17 cellular contexts compared by ENCODE assay signal in genomic region chr19:50861025-50861424, GRCh38. TPM values are rescaled to one million over a fixed set of nuclear protein-coding genes. Genes with fewer than 3 reads are reported as not detected.
DNase-seq lines count a peak whose midpoint lies in the region; ATAC-seq and TF ChIP-seq lines count a peak whose summit lies in the region.
"Had no signal": no experiment of that assay in that cellular context is flagged by ENCODE, and none has a peak within 500 bp of the region (broad histone marks: within the 10 kb centered on the region; RNA-seq: fewer than 3 reads in every experiment).

No MANE protein-coding gene starts in this region.

- H3K4me1 ChIP-seq in HEK293 (ENCODE audit: control insufficient read depth, insufficient read depth, low read length) = no peaks in the 10 kb centered on the region
- H3K4me1 ChIP-seq in RWPE2 (ENCODE audit: insufficient read depth, poor library complexity, severe bottlenecking) = no peaks in the 10 kb centered on the region
- H3K4me1 ChIP-seq: HAP-1 had no signal

- H3K36me3 ChIP-seq in HEK293 (ENCODE audit: control insufficient read depth in 2 of 2, insufficient read depth in 1 of 2, low read length in 2 of 2) (no peaks in the 10 kb centered on the region), RWPE2 (ENCODE audit: low read depth) (no peaks in the 10 kb centered on the region), brain microvascular endothelial cell (replicated peaks) (no peaks in the 10 kb centered on the region)
- H3K36me3 ChIP-seq: BLaER1, HAP-1 had no signal

- peak; percentile 23; the same call in 2 of the 3 replicates for ATAC-seq in RWPE2 (ENCODE audit: low read depth)
- ATAC-seq: GM12878 had no signal

- no peak overlapping the region for H3K27ac ChIP-seq in HEK293 (ENCODE audit: extremely low read depth, low read depth, low read length)
- H3K27ac ChIP-seq in RWPE2 (ENCODE audit: poor library complexity, severe bottlenecking) = no peak overlapping the region
- no peak overlapping the region for H3K27ac ChIP-seq in brain microvascular endothelial cell
- H3K27ac ChIP-seq: BLaER1 had no signal

- in situ Hi-C loops in brain microvascular endothelial cell (cut with HindIII; ENCODE audit: low pct_ligation_motif_present, low sequenced_read_pairs) = no loop called here

- intact Hi-C loops in posterior vena cava (cut with DNase I) = no loop called here

- H3K27me3 ChIP-seq in RWPE2 (ENCODE audit: insufficient read depth, poor library complexity, severe bottlenecking) (peaks cover 14% of the 10 kb centered on the region), brain microvascular endothelial cell (replicated peaks) (no peaks in the 10 kb centered on the region)
- H3K27me3 ChIP-seq: BLaER1 had no signal

- POLR2A ChIA-PET in HEK293 (lab: Yijun Ruan, JAX) = interaction anchor here (1.0 kb wide), 1 partner anchor 56 kb away, joined by 3 read pairs; no protein-coding TSS in a partner anchor

- H3K4me3 ChIP-seq in HEK293 (ENCODE audit: low read depth, low read length) (no peak overlapping the region), RWPE2 (ENCODE audit: severe bottlenecking) (no peak overlapping the region), epithelial cell of esophagus (ENCODE audit: low read length) (no peak overlapping the region), brain microvascular endothelial cell (ENCODE audit: low read depth, low read length) (no peak overlapping the region)
- H3K4me3 ChIP-seq: BLaER1, GM12878, HAP-1 had no signal

- no peaks in the 10 kb centered on the region for H3K9me3 ChIP-seq in HEK293 (ENCODE audit: control insufficient read depth, insufficient read depth, low read depth, low read length)
- H3K9me3 ChIP-seq in RWPE2 (ENCODE audit: severe bottlenecking) = no peaks in the 10 kb centered on the region
- H3K9me3 ChIP-seq: HAP-1 had no signal

- DNase-seq in RWPE2 (ENCODE audit: low spot score) (no peak), epithelial cell of esophagus (ENCODE audit: low read depth) (peak; percentile 7), posterior vena cava (ENCODE audit: low spot score) (no peak), brain microvascular endothelial cell (no peak)
- no peak for DNase-seq in activated CD4-positive, CD25-positive, alpha-beta regulatory T cell treated with anti-CD3 and anti-CD28 coated beads, Interleukin-2, amount 50 U/mL, for 72 hours
- DNase-seq: AML-193; Calu3; CD4-positive, CD25-positive, alpha-beta regulatory T cell; DMS 273 treated with DMSO at 0.1 percent for 48 hours; GOT3; HFFc6 had no signal

- CTCF ChIA-PET in HEK293 (lab: Yijun Ruan, JAX) = interaction anchor here (0.6 to 0.8 kb wide), 2 partner anchors 46 to 154 kb away, joined by 3 to 4 read pairs; no protein-coding TSS in a partner anchor

- TF ChIP-seq CTCF in HEK293 (tag by site-specific recombination; IDR thresholded peaks at IDR 0.05) (no peak), RWPE2 (IDR thresholded peaks at IDR 0.05; ENCODE audit: poor library complexity, severe bottlenecking) (no peak), epithelial cell of esophagus (IDR thresholded peaks at IDR 0.05; ENCODE audit: insufficient read depth, low read depth, low read length, missing control alignments) (no peak), brain microvascular endothelial cell (IDR thresholded peaks at IDR 0.05; ENCODE audit: low read depth, low read length, missing control alignments) (no peak)

TF ChIP-seq in HEK293, 187 proteins besides CTCF, POLR2A, EP300 and RAD21:
- TF ChIP-seq, protein P1, sequence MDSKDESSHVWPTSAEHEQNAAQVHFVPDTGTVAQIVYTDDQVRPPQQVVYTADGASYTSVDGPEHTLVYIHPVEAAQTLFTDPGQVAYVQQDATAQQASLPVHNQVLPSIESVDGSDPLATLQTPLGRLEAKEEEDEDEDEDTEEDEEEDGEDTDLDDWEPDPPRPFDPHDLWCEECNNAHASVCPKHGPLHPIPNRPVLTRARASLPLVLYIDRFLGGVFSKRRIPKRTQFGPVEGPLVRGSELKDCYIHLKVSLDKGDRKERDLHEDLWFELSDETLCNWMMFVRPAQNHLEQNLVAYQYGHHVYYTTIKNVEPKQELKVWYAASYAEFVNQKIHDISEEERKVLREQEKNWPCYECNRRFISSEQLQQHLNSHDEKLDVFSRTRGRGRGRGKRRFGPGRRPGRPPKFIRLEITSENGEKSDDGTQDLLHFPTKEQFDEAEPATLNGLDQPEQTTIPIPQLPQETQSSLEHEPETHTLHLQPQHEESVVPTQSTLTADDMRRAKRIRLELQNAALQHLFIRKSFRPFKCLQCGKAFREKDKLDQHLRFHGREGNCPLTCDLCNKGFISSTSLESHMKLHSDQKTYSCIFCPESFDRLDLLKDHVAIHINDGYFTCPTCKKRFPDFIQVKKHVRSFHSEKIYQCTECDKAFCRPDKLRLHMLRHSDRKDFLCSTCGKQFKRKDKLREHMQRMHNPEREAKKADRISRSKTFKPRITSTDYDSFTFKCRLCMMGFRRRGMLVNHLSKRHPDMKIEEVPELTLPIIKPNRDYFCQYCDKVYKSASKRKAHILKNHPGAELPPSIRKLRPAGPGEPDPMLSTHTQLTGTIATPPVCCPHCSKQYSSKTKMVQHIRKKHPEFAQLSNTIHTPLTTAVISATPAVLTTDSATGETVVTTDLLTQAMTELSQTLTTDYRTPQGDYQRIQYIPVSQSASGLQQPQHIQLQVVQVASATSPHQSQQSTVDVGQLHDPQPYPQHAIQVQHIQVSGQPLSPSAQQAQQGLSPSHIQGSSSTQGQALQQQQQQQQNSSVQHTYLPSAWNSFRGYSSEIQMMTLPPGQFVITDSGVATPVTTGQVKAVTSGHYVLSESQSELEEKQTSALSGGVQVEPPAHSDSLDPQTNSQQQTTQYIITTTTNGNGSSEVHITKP (tag by site-specific recombination; IDR thresholded peaks at IDR 0.05) = 0 out of 2 replicates have a peak, but pooled peaks have one; percentile 19
- TF ChIP-seq, protein P2, sequence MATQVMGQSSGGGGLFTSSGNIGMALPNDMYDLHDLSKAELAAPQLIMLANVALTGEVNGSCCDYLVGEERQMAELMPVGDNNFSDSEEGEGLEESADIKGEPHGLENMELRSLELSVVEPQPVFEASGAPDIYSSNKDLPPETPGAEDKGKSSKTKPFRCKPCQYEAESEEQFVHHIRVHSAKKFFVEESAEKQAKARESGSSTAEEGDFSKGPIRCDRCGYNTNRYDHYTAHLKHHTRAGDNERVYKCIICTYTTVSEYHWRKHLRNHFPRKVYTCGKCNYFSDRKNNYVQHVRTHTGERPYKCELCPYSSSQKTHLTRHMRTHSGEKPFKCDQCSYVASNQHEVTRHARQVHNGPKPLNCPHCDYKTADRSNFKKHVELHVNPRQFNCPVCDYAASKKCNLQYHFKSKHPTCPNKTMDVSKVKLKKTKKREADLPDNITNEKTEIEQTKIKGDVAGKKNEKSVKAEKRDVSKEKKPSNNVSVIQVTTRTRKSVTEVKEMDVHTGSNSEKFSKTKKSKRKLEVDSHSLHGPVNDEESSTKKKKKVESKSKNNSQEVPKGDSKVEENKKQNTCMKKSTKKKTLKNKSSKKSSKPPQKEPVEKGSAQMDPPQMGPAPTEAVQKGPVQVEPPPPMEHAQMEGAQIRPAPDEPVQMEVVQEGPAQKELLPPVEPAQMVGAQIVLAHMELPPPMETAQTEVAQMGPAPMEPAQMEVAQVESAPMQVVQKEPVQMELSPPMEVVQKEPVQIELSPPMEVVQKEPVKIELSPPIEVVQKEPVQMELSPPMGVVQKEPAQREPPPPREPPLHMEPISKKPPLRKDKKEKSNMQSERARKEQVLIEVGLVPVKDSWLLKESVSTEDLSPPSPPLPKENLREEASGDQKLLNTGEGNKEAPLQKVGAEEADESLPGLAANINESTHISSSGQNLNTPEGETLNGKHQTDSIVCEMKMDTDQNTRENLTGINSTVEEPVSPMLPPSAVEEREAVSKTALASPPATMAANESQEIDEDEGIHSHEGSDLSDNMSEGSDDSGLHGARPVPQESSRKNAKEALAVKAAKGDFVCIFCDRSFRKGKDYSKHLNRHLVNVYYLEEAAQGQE (tag by site-specific recombination; IDR thresholded peaks at IDR 0.05) = no peak

RNA-seq across cellular contexts. Expression of gene KLK3, which starts 6.3 kb away (rescaled TPM):
- total RNA-seq in posterior vena cava = not detected
- total RNA-seq: Calu3; CD4-positive, CD25-positive, alpha-beta regulatory T cell; G401; GM12878; HFFc6; HT1080 had no signal

RNA-seq across cellular contexts. Expression of gene KLK2, which starts 12.2 kb away (rescaled TPM):
- not detected for total RNA-seq in posterior vena cava
- total RNA-seq: Calu3; CD4-positive, CD25-positive, alpha-beta regulatory T cell; G401; HFFc6; HT1080 had no signal

RNA-seq across cellular contexts. Expression of gene KLK15, which starts 27.7 kb away (rescaled TPM):
- total RNA-seq in posterior vena cava = not detected
- total RNA-seq: Calu3; CD4-positive, CD25-positive, alpha-beta regulatory T cell; G401; GM12878; HFFc6; HT1080 had no signal

RNA-seq across cellular contexts. Expression of gene KLK1, which starts 37.4 kb away (rescaled TPM):
- total RNA-seq in posterior vena cava = under 1 TPM in 1 of 2 donors, not detected in 1; 0.67 TPM
- total RNA-seq: Calu3, G401, HFFc6, HT1080 had no signal

RNA-seq across cellular contexts. Expression of gene KLK4, which starts 50.2 kb away (rescaled TPM):
- total RNA-seq in posterior vena cava = not detected
- total RNA-seq: Calu3; CD4-positive, CD25-positive, alpha-beta regulatory T cell; G401; GM12878; HFFc6; HT1080 had no signal
